Comparison of ENCODE assay signal across 8 cellular contexts in genomic region chr20:35772563-35773058, GRCh38. TPM values are rescaled to one million over a fixed set of nuclear protein-coding genes. Genes with fewer than 3 reads are reported as not detected.
A peak's percentile ranks its signal among the peaks of the same experiment; 100 is the strongest.
DNase-seq lines count a peak whose midpoint lies in the region; TF ChIP-seq lines count a peak whose summit lies in the region.

No MANE protein-coding gene starts in this region.

- DNase-seq in T-helper 2 cell treated with Interferon-gamma antibody and Interleukin-4, amounts not matched to agents 5 μg/mL and 100 μg/mL, for 36 hours (ENCODE audit: low spot score), result no peak
- DNase-seq in T-helper 2 cell (no peak), kidney epithelial cell (ENCODE audit: low read depth) (no peak), testis (no peak), NCI-H1436 (lab: John Stamatoyannopoulos, UW) (no peak), NCI-H1436 treated with DMSO at 0.1 percent for 48 hours (lab: John Stamatoyannopoulos, UW) (no peak)
- no peak for DNase-seq in activated CD8-positive, alpha-beta memory T cell treated with anti-CD3 and anti-CD28 coated beads, Interleukin-2, amount 50 U/mL, for 48 hours

- TF ChIP-seq CTCF in kidney epithelial cell (IDR thresholded peaks at IDR 0.05; ENCODE audit: insufficient read depth, low read length, poor library complexity, severe bottlenecking), result no peak
- no peak for TF ChIP-seq CTCF in testis (IDR thresholded peaks at IDR 0.05)

- H3K27ac ChIP-seq in adipose tissue (ENCODE audit: low read depth, low read length) (peak overlapping the region; percentile 68), testis (peak overlapping the region; percentile 93 to 96)

- H3K4me3 ChIP-seq in kidney epithelial cell (ENCODE audit: low read depth, low read length) (peak overlapping the region; percentile 78), testis (peak overlapping the region; percentile 74 to 78)

- peaks cover 53% of the 10 kb centered on the region for H3K4me1 Mint-ChIP-seq in T-helper 2 cell treated with Interferon-gamma antibody and Interleukin-4, amounts not matched to agents 5 μg/mL and 100 μg/mL, for 36 hours (ENCODE audit: low read depth)

- H3K4me3 Mint-ChIP-seq in T-helper 2 cell treated with Interferon-gamma antibody and Interleukin-4, amounts not matched to agents 5 μg/mL and 100 μg/mL, for 36 hours, result peak overlapping the region; percentile 87

- H3K36me3 Mint-ChIP-seq in T-helper 2 cell treated with Interferon-gamma antibody and Interleukin-4, amounts not matched to agents 5 μg/mL and 100 μg/mL, for 36 hours (ENCODE audit: low read depth), result peaks cover 17% of the 10 kb centered on the region

- intact Hi-C loops in testis (cut with DNase I; ENCODE audit: low total_unique reads), result no loop called here

- peaks cover 49% of the 10 kb centered on the region for H3K4me1 ChIP-seq in testis

- H3K36me3 ChIP-seq in kidney epithelial cell (ENCODE audit: control insufficient read depth, insufficient read depth, low read length), result no peaks in the 10 kb centered on the region
- no peaks in the 10 kb centered on the region for H3K36me3 ChIP-seq in testis (ENCODE audit: low read depth, missing control alignments)

- H3K9me3 Mint-ChIP-seq in T-helper 2 cell treated with Interferon-gamma antibody and Interleukin-4, amounts not matched to agents 5 μg/mL and 100 μg/mL, for 36 hours, result peaks cover 7% of the 10 kb centered on the region

- TF ChIP-seq POLR2A in testis (IDR thresholded peaks at IDR 0.05), result no peak

- no peaks in the 10 kb centered on the region for H3K27me3 Mint-ChIP-seq in T-helper 2 cell treated with Interferon-gamma antibody and Interleukin-4, amounts not matched to agents 5 μg/mL and 100 μg/mL, for 36 hours (ENCODE audit: low read depth)

- H3K9me3 ChIP-seq in testis, result no peaks in the 10 kb centered on the region

- WGBS in adipose tissue, 3 donors, result 6 to 27% (median 8%) methylated on average over 8 of the region's 8 CpGs
- 16 to 18% methylated on average over 8 of the region's 8 CpGs for WGBS in testis, 2 donors

- H3K27me3 ChIP-seq in kidney epithelial cell (ENCODE audit: control insufficient read depth, insufficient read depth, low read length) (no peaks in the 10 kb centered on the region), testis (no peaks in the 10 kb centered on the region)

- H3K27ac Mint-ChIP-seq in T-helper 2 cell treated with Interferon-gamma antibody and Interleukin-4, amounts not matched to agents 5 μg/mL and 100 μg/mL, for 36 hours, result peak overlapping the region; percentile 92

RNA-seq across cellular contexts. Expression of gene PHF20, which starts 0.8 kb away (rescaled TPM):
- polyA plus RNA-seq in adipose tissue (10 to 100 TPM in 2 of 3 donors, 1 to 10 TPM in 1; 5.9 to 26.5 (median 16.0) TPM), testis (ENCODE audit: insufficient read depth, low read depth, low replicate concordance) (76.1 TPM)
- total RNA-seq in kidney epithelial cell (34.5 and 39.0 TPM in 2 replicates), testis (100 to 1,000 TPM in 1 of 2 donors, 10 to 100 TPM in 1; 59.8 to 108 TPM)

RNA-seq across cellular contexts. Expression of gene RBM39, which starts 30.6 kb away (rescaled TPM):
- polyA plus RNA-seq in adipose tissue (100 to 1,000 TPM; 107 to 170 (median 150) TPM), testis (ENCODE audit: insufficient read depth, low read depth, low replicate concordance) (116 TPM)
- total RNA-seq in kidney epithelial cell (204 and 224 TPM in 2 replicates), testis (100 to 1,000 TPM; 273 to 278 TPM)
